9 cellular contexts compared by ENCODE assay signal in the genomic region with DNA sequence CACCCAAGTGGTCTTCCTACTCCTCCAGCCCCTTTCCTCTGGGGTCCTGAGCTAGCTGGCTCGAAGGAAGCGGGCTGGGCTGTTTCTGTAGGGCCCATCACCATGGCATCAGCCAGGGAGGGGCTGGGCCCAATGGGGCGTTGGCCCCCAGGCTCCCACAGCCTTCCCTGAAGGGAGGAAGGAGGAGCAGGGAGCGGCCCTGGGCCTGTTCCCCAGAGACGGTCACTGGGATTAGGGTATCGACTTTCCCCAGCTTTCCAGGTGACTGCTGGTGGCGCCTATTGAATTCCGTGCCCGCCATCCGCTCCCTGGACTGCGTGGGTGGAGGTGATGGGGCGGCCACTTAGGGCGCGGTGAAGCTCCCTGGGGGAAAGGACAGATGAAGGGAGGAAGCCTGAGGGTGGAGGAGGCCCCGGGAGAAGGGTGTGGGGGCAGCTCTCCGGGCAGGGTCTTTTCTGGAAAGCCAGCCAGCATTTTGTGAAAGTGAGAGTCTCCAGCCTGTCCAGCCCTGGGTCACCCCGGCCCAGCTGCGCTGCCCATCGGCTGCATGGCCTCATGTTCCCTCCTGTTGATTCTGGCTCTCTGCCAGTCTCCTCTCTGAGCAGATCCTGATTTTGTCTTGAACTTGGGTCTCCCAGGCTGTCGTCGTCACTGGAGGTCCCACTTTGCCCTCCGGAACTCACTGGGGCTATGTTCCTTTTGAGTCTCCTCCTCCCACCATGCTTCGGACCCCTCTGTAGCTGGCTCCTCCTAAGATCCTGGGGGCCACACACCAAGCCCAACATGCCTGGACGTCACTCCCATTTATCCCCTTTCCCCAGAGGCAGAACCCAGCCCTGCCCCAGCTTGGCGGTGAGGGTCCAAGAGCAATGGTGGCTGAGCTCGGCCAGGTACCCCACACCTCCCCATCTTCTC. TPM values are rescaled to one million over a fixed set of nuclear protein-coding genes. Genes with fewer than 3 reads are reported as not detected.
DNase-seq lines count a peak whose midpoint lies in the region; ATAC-seq and TF ChIP-seq lines count a peak whose summit lies in the region.
"Had no signal": no experiment of that assay in that cellular context is flagged by ENCODE, and none has a peak within 500 bp of the region (broad histone marks: within the 10 kb centered on the region; RNA-seq: fewer than 3 reads in every experiment).

No MANE protein-coding gene starts in this region.

- H3K4me1 ChIP-seq in heart right ventricle (peaks cover 33 to 71% (median 51%) of the 10 kb centered on the region in 9 donors), smooth muscle cell (ENCODE audit: low read depth) (peaks cover 48% of the 10 kb centered on the region)

- peak; percentile 61; the same call in 1 of the 2 replicates for TF ChIP-seq EP300 in Ishikawa (IDR thresholded peaks at IDR 0.05; ENCODE audit: borderline replicate concordance)

- no peak overlapping the region for H3K27ac Mint-ChIP-seq in activated B cell treated with CpG ODN at 0.5 μM for 24 hours

- H3K27me3 ChIP-seq in heart right ventricle (no peaks in the 10 kb centered on the region), smooth muscle cell (ENCODE audit: low read depth) (no peaks in the 10 kb centered on the region)

- peak overlapping the region; percentile 51 for H3K4me2 ChIP-seq in smooth muscle cell

- TF ChIP-seq CTCF in activated B cell treated with CpG ODN at 0.5 μM for 24 hours (IDR thresholded peaks at IDR 0.05) (no peak), heart right ventricle (IDR thresholded peaks at IDR 0.05) (no peak), smooth muscle cell (IDR thresholded peaks at IDR 0.05; ENCODE audit: borderline replicate concordance, insufficient read depth, poor library complexity, severe bottlenecking) (no peak)

- H2AFZ ChIP-seq in smooth muscle cell (ENCODE audit: low read depth): no peak overlapping the region

- ATAC-seq in activated B cell treated with CpG ODN at 0.5 μM for 24 hours (ENCODE audit: low read depth) (no peak), heart right ventricle (peak; percentile 24 to 67 (median 46)), HG03342 (IDR thresholded peaks at IDR 0.05; ENCODE audit: unreplicated experiment) (no peak), GM21619 (IDR thresholded peaks at IDR 0.05; ENCODE audit: unreplicated experiment) (no peak)

- H3K36me3 ChIP-seq in heart right ventricle (peaks cover 0 to 5% (median 0%) of the 10 kb centered on the region in 9 donors), smooth muscle cell (ENCODE audit: low read depth) (no peaks in the 10 kb centered on the region)

- H3K9me3 ChIP-seq in heart right ventricle (no peaks in the 10 kb centered on the region), smooth muscle cell (replicated peaks; ENCODE audit: low read depth) (no peaks in the 10 kb centered on the region)

- peaks cover 9% of the 10 kb centered on the region for H3K79me2 ChIP-seq in smooth muscle cell (ENCODE audit: low read depth)

- intact Hi-C loops in activated B cell treated with CpG ODN at 0.5 μM for 24 hours (cut with micrococcal nuclease) (loop anchor here (1.0 to 2.0 kb wide), 2 partner anchors 9 to 13 kb away; no protein-coding TSS in a partner anchor), heart right ventricle (cut with DNase I) (no loop called here)

- no peaks in the 10 kb centered on the region for H3K9me3 Mint-ChIP-seq in activated B cell treated with CpG ODN at 0.5 μM for 24 hours

- H3K4me1 Mint-ChIP-seq in activated B cell treated with CpG ODN at 0.5 μM for 24 hours: peaks cover 66% of the 10 kb centered on the region

- H3K4me3 ChIP-seq in heart right ventricle (peak overlapping the region in 3 of 10 donors; percentile 14 to 23 (median 22)), smooth muscle cell (no peak overlapping the region)

- POLR2A ChIA-PET in activated B cell treated with CpG ODN at 0.5 μM for 24 hours (lab: Charles Lee): interaction anchor here (0.6 to 2.2 kb wide), 4 partner anchors 8 to 85 kb away, joined by 3 to 22 read pairs (median 7); no protein-coding TSS in a partner anchor

- WGBS in heart right ventricle, 2 donors: 47 to 48% methylated on average over 26 of the region's 26 CpGs
- 79% methylated on average over 26 of the region's 26 CpGs for WGBS in smooth muscle cell (ENCODE audit: low lambda C conversion rate)

- peaks cover 9% of the 10 kb centered on the region for H3K36me3 Mint-ChIP-seq in activated B cell treated with CpG ODN at 0.5 μM for 24 hours (ENCODE audit: low read depth)

- no peak for TF ChIP-seq RAD21 in Ishikawa (IDR thresholded peaks at IDR 0.05; ENCODE audit: low read depth)

- H3K4me3 Mint-ChIP-seq in activated B cell treated with CpG ODN at 0.5 μM for 24 hours: peak overlapping the region; percentile 41

- H4K20me1 ChIP-seq in smooth muscle cell (ENCODE audit: low read depth): no peaks in the 10 kb centered on the region

- DNase-seq in activated B cell treated with CpG ODN at 0.5 μM for 24 hours: no peak
- no peak for DNase-seq in heart right ventricle
- DNase-seq in smooth muscle cell (lab: John Stamatoyannopoulos, UW; ENCODE audit: unreplicated experiment): no peak
- DNase-seq in activated CD4-positive, alpha-beta T cell treated with anti-CD3 and anti-CD28 coated beads, Interleukin-2, amount 50 U/mL, for 48 hours: no peak
- DNase-seq in effector CD8-positive, alpha-beta T cell (lab: John Stamatoyannopoulos, UW): no peak
- DNase-seq: activated CD4-positive, CD25-positive, alpha-beta regulatory T cell had no signal

- no peak overlapping the region for H3K9ac ChIP-seq in smooth muscle cell (ENCODE audit: low read depth)

- H3K27ac ChIP-seq in heart right ventricle (peak overlapping the region in 8 of 10 donors; percentile 4 to 75 (median 39)), smooth muscle cell (ENCODE audit: low read depth) (no peak overlapping the region)

- H3K27me3 Mint-ChIP-seq in activated B cell treated with CpG ODN at 0.5 μM for 24 hours: no peaks in the 10 kb centered on the region

- CTCF ChIA-PET in activated B cell treated with CpG ODN at 0.5 μM for 24 hours (lab: Charles Lee): interaction anchor here (1.4 to 3.7 kb wide), 6 partner anchors 9 to 101 kb away, joined by 4 to 24 read pairs (median 12); a partner anchor contains a TSS

- no peaks in the 10 kb centered on the region for H3F3A ChIP-seq in smooth muscle cell (ENCODE audit: low read depth)

TF ChIP-seq in Ishikawa, 13 proteins besides CTCF, POLR2A, EP300 and RAD21 (continues in another document):
- TF ChIP-seq, protein P1, sequence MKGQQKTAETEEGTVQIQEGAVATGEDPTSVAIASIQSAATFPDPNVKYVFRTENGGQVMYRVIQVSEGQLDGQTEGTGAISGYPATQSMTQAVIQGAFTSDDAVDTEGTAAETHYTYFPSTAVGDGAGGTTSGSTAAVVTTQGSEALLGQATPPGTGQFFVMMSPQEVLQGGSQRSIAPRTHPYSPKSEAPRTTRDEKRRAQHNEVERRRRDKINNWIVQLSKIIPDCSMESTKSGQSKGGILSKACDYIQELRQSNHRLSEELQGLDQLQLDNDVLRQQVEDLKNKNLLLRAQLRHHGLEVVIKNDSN (IDR thresholded peaks at IDR 0.05): no peak
- TF ChIP-seq NFIC (IDR thresholded peaks at IDR 0.05): peak; percentile 81
- peak; percentile 55 for TF ChIP-seq TEAD4 (IDR thresholded peaks at IDR 0.05)
- TF ChIP-seq, protein P2, sequence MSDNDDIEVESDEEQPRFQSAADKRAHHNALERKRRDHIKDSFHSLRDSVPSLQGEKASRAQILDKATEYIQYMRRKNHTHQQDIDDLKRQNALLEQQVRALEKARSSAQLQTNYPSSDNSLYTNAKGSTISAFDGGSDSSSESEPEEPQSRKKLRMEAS (IDR thresholded peaks at IDR 0.05): peak; percentile 53; the same call in 1 of the 2 replicates
- no peak; the same call in 1 of the 2 replicates for TF ChIP-seq CEBPB (IDR thresholded peaks at IDR 0.05)

RNA-seq across cellular contexts. Expression of a gene that starts 9.8 kb away (rescaled TPM):
- total RNA-seq in activated B cell treated with CpG ODN at 0.5 μM for 24 hours: 33.3 and 34.5 TPM in 2 replicates
- 10 to 100 TPM in 6 of 10 donors, 1 to 10 TPM in 4; 6.7 to 33.4 (median 12.7) TPM for total RNA-seq in heart right ventricle
- 10 to 100 TPM in 1 of 2 donors, 1 to 10 TPM in 1; 6.9 to 24.5 TPM for polyA plus RNA-seq in heart right ventricle
- total RNA-seq in smooth muscle cell: 12.4 and 23.2 TPM in 2 replicates
- polyA plus RNA-seq in smooth muscle cell: 31.9 and 38.8 TPM in 2 replicates

RNA-seq across cellular contexts. Expression of a gene that starts 18.0 kb away (rescaled TPM):
- total RNA-seq in activated B cell treated with CpG ODN at 0.5 μM for 24 hours (59.4 and 79.7 TPM in 2 replicates), heart right ventricle (10 to 100 TPM; 10.6 to 25.9 (median 17.0) TPM), smooth muscle cell (21.4 and 23.5 TPM in 2 replicates)
- polyA plus RNA-seq in heart right ventricle (10 to 100 TPM; 33.6 to 42.9 TPM), smooth muscle cell (42.5 and 48.3 TPM in 2 replicates)

RNA-seq across cellular contexts. Expression of a gene that starts 21.1 kb away (rescaled TPM):
- total RNA-seq in activated B cell treated with CpG ODN at 0.5 μM for 24 hours (11.0 and 11.1 TPM in 2 replicates), heart right ventricle (1 to 10 TPM in 9 of 10 donors, under 1 TPM in 1; 0.95 to 2.8 (median 1.6) TPM), smooth muscle cell (not detected in 2 replicates)
- polyA plus RNA-seq in heart right ventricle (1 to 10 TPM in 1 of 2 donors, under 1 TPM in 1; 0.93 to 2.7 TPM), smooth muscle cell (0.16 TPM in 1 of 2 replicates, not detected in the other)

RNA-seq across cellular contexts. Expression of a gene that starts 45.5 kb away (rescaled TPM):
- total RNA-seq in activated B cell treated with CpG ODN at 0.5 μM for 24 hours (0.12 and 0.33 TPM in 2 replicates), heart right ventricle (1 to 10 TPM in 1 of 10 donors, under 1 TPM in 6, not detected in 3; 0.13 to 4.5 (median 0.34) TPM), smooth muscle cell (not detected in 2 replicates)
- polyA plus RNA-seq in heart right ventricle (under 1 TPM; 0.15 to 0.36 TPM), smooth muscle cell (not detected in 2 replicates)

Comparison
In these comparisons a context has a peak if more than half of its experiments do, and no peak if none do; other contexts are left out.
1. ATAC-seq: peak in heart right ventricle (8 of 8); none in activated B cell treated with CpG ODN at 0.5 μM for 24 hours (single experiment), HG03342 (single experiment) and GM21619 (single experiment).